In the genomic region with DNA sequence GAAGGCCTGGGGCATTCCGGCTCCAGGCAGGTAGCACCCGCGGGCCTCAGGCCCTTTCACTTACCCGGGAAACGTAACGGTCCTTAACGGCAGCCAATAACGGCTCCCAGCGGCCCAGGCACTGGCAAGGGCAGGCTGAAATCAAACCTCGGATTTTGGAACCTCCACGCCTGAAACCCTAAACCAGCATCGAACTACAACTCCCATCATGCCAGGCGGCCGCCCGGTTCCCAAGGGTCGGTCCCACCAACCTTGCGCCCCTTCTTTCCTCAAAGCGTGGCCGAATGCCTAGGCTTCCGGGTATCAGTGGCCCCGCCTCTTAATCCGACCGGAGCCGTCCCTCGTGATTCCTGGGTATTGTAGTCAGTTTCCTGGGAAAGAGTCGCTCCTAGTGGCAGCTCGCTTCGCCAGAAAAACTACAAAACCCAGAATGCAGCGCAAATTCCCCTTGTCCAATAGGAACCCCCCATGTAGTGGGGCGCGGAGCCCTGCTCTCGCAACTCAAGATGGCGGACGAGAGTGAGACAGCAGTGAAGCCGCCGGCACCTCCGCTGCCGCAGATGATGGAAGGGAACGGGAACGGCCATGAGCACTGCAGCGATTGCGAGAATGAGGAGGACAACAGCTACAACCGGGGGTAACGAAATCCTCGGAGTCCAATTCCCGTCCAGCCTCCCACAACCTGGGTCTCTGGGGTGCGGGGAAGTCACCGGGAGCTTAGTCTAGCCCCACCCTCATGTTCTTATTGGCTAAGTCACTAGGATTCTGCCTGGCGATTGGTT, we compare ENCODE assay signal across 1 cellular context.
A peak's percentile ranks its signal among the peaks of the same experiment; 100 is the strongest.
TF ChIP-seq lines count a peak whose summit lies in the region.

NMT1 (plus strand) TSS at position 494 of the 782 bp plus-strand sequence; CDS start at position 507, 13 bp downstream.

TF ChIP-seq in HCT116, 20 proteins besides CTCF, POLR2A, EP300 and RAD21 (continued from another document):
- no peak for TF ChIP-seq REST (IDR thresholded peaks at IDR 0.05; ENCODE audit: low read depth)
- TF ChIP-seq, protein P1, sequence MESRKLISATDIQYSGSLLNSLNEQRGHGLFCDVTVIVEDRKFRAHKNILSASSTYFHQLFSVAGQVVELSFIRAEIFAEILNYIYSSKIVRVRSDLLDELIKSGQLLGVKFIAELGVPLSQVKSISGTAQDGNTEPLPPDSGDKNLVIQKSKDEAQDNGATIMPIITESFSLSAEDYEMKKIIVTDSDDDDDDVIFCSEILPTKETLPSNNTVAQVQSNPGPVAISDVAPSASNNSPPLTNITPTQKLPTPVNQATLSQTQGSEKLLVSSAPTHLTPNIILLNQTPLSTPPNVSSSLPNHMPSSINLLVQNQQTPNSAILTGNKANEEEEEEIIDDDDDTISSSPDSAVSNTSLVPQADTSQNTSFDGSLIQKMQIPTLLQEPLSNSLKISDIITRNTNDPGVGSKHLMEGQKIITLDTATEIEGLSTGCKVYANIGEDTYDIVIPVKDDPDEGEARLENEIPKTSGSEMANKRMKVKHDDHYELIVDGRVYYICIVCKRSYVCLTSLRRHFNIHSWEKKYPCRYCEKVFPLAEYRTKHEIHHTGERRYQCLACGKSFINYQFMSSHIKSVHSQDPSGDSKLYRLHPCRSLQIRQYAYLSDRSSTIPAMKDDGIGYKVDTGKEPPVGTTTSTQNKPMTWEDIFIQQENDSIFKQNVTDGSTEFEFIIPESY (IDR thresholded peaks at IDR 0.05; ENCODE audit: extremely low read depth, insufficient replicate concordance, low read length) = peak; percentile 82
TF ChIP-seq in HCT116: peak in this region for 10.
